Comparison of ENCODE assay signal across 10 cellular contexts in the genomic region with DNA sequence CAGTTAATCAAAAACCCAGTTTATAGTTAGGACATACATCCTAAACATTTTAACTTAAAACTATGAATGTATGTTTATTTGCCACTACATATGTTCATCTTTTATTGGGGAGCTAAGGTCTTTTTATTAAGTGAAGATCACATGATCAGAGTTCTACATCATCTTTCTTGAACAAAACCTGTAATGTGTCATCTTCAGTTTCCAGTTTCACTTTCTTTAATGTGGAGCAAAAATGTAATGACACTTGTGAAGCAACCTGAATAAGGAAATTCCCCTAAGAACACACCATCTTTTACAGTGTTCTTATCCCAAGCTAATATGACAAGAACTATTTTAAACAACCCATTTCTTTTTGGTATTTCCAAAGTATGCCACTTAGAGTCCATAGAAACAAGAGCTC.
DNase-seq lines count a peak whose midpoint lies in the region; ATAC-seq and TF ChIP-seq lines count a peak whose summit lies in the region.
"Had no signal": no experiment of that assay in that cellular context is flagged by ENCODE, and none has a peak within 500 bp of the region (broad histone marks: within the 10 kb centered on the region; RNA-seq: fewer than 3 reads in every experiment).

No MANE protein-coding gene starts in this region.

- ATAC-seq in GM19372 (IDR thresholded peaks at IDR 0.05; ENCODE audit: low read depth, unreplicated experiment) (peak; percentile 84), HG02852 (IDR thresholded peaks at IDR 0.05; ENCODE audit: unreplicated experiment) (peak; percentile 93), HG03571 (IDR thresholded peaks at IDR 0.05; ENCODE audit: unreplicated experiment) (peak; percentile 81), gastrocnemius medialis (no peak)

- H3K27ac ChIP-seq in gastrocnemius medialis = peak overlapping the region in 1 of 4 donors; percentile 22
- no peak overlapping the region for H3K27ac ChIP-seq in right atrium auricular region
- H3K27ac ChIP-seq in transverse colon = no peak overlapping the region
- H3K27ac ChIP-seq: BLaER1 treated with 17β-estradiol and CSF1 and Interleukin-3, amounts not matched to agents 10 nM and 100 nM had no signal

- H3K4me1 ChIP-seq in gastrocnemius medialis = no peaks in the 10 kb centered on the region
- no peaks in the 10 kb centered on the region for H3K4me1 ChIP-seq in right atrium auricular region
- H3K4me1 ChIP-seq in transverse colon = no peaks in the 10 kb centered on the region

- in situ Hi-C loops in gastrocnemius medialis (cut with MboI; ENCODE audit: low sequenced_read_pairs in 4 of 4) = no loop called here
- in situ Hi-C loops in transverse colon (cut with MboI; ENCODE audit: low pct_ligation_motif_present in 1 of 4, low pct_unique_long_range_greater_than_20kb in 1 of 4, low sequenced_read_pairs in 3 of 4) = no loop called here

- no peak for TF ChIP-seq POLR2A in gastrocnemius medialis (IDR thresholded peaks at IDR 0.05)
- no peak for TF ChIP-seq POLR2A in transverse colon (IDR thresholded peaks at IDR 0.05)

- no peak for TF ChIP-seq EP300 in transverse colon (IDR thresholded peaks at IDR 0.05; ENCODE audit: low read depth)

- DNase-seq in GM06990 (ENCODE audit: extremely low read depth, insufficient read length) = peak; percentile 36
- no peak for DNase-seq in gastrocnemius medialis
- DNase-seq in right atrium auricular region (ENCODE audit: low spot score) = no peak
- no peak for DNase-seq in transverse colon
- no peak for DNase-seq in cerebellar nuclear complex (lab: John Stamatoyannopoulos, UW)
- DNase-seq: activated T-cell treated with anti-CD3 and anti-CD28 coated beads, Interleukin-2, amount 50 U/mL, for 72 hours had no signal

- H3K27me3 ChIP-seq in GM06990 (replicated peaks; ENCODE audit: control insufficient read depth, insufficient read depth, low read length) (no peaks in the 10 kb centered on the region), gastrocnemius medialis (no peaks in the 10 kb centered on the region), right atrium auricular region (no peaks in the 10 kb centered on the region), transverse colon (no peaks in the 10 kb centered on the region)
- H3K27me3 ChIP-seq: BLaER1 treated with 17β-estradiol and CSF1 and Interleukin-3, amounts not matched to agents 10 nM and 100 nM had no signal

- intact Hi-C loops in gastrocnemius medialis (cut with DNase I; ENCODE audit: low total_unique reads) = no loop called here
- intact Hi-C loops in transverse colon (cut with DNase I; ENCODE audit: low total_unique reads) = no loop called here

- H3K9me3 ChIP-seq in gastrocnemius medialis = no peaks in the 10 kb centered on the region
- H3K9me3 ChIP-seq in right atrium auricular region = no peaks in the 10 kb centered on the region
- H3K9me3 ChIP-seq in transverse colon = no peaks in the 10 kb centered on the region

- H3K4me3 ChIP-seq in GM06990 (replicated peaks; ENCODE audit: low read depth, low read length) (no peak overlapping the region), gastrocnemius medialis (no peak overlapping the region), right atrium auricular region (no peak overlapping the region), transverse colon (no peak overlapping the region)
- H3K4me3 ChIP-seq: BLaER1 treated with 17β-estradiol and CSF1 and Interleukin-3, amounts not matched to agents 10 nM and 100 nM had no signal

- no peaks in the 10 kb centered on the region for H3K36me3 ChIP-seq in GM06990 (ENCODE audit: control insufficient read depth, insufficient read depth, low read length)
- no peaks in the 10 kb centered on the region for H3K36me3 ChIP-seq in gastrocnemius medialis
- no peaks in the 10 kb centered on the region for H3K36me3 ChIP-seq in right atrium auricular region
- no peaks in the 10 kb centered on the region for H3K36me3 ChIP-seq in transverse colon
- H3K36me3 ChIP-seq: BLaER1 treated with 17β-estradiol and CSF1 and Interleukin-3, amounts not matched to agents 10 nM and 100 nM had no signal

- TF ChIP-seq CTCF in GM06990 (IDR thresholded peaks at IDR 0.05; ENCODE audit: insufficient read depth, low read length, poor library complexity, severe bottlenecking) (no peak), gastrocnemius medialis (IDR thresholded peaks at IDR 0.05 in 4 of 5, conservative IDR thresholded peaks at IDR 0.05 in 1 of 5) (no peak), right atrium auricular region (IDR thresholded peaks at IDR 0.05) (no peak), transverse colon (IDR thresholded peaks at IDR 0.05) (no peak)

Comparison
In these comparisons a context has a peak if more than half of its experiments do, and no peak if none do; other contexts are left out.
1. ATAC-seq: peak in GM19372 (single experiment), HG02852 (single experiment) and HG03571 (single experiment); none in gastrocnemius medialis (0 of 2).